1 cellular context compared by ENCODE assay signal in genomic region chr6:156774872-156775405, GRCh38.
TF ChIP-seq lines count a peak whose summit lies in the region.

No MANE protein-coding gene starts in this region.

TF ChIP-seq in GM23338, 12 proteins besides CTCF, POLR2A, EP300 and RAD21 (continued from another document):
- TF ChIP-seq ZNF462 (CRISPR knock-in tag; IDR thresholded peaks at IDR 0.05), result no peak
